1 cellular context compared by ENCODE assay signal in genomic region chr11:44861829-44862545, GRCh38.
A peak's percentile ranks its signal among the peaks of the same experiment; 100 is the strongest.
TF ChIP-seq lines count a peak whose summit lies in the region.

No MANE protein-coding gene starts in this region.

TF ChIP-seq in GM12878, 131 proteins besides CTCF, POLR2A, EP300 and RAD21 (continued from another document and continues in another):
- TF ChIP-seq NRF1 (conservative IDR thresholded peaks at IDR 0.05; ENCODE audit: low read depth, low read length) (no peak), LARP7 (IDR thresholded peaks at IDR 0.05) (no peak), SIN3A (IDR thresholded peaks at IDR 0.05; ENCODE audit: low read depth, low read length) (no peak), CBX3 (IDR thresholded peaks at IDR 0.05; ENCODE audit: borderline replicate concordance, low read depth) (no peak), POU2F2 (IDR thresholded peaks at IDR 0.05; ENCODE audit: borderline replicate concordance, low read depth, low read length) (peak; percentile 81; the same call in 2 of the 3 replicates), PML (IDR thresholded peaks at IDR 0.05; ENCODE audit: low read length) (0 out of 2 replicates have a peak, but pooled peaks have one; percentile 51), ZNF24 (IDR thresholded peaks at IDR 0.05) (peak; percentile 86), CHD4 (IDR thresholded peaks at IDR 0.05) (no peak), RAD51 (IDR thresholded peaks at IDR 0.05) (no peak), BCL3 (IDR thresholded peaks at IDR 0.05; ENCODE audit: borderline replicate concordance, insufficient read depth, low read depth, low read length, poor library complexity, severe bottlenecking) (peak; percentile 86), RELB (IDR thresholded peaks at IDR 0.05; ENCODE audit: low read depth) (peak; percentile 75; the same call in 1 of the 2 replicates), NBN (IDR thresholded peaks at IDR 0.05) (peak; percentile 93), BCL11A (IDR thresholded peaks at IDR 0.05; ENCODE audit: low read depth, low read length) (peak; percentile 92), TAF1 (IDR thresholded peaks at IDR 0.05; ENCODE audit: borderline replicate concordance, low read depth, low read length) (no peak), MXI1 (IDR thresholded peaks at IDR 0.05; ENCODE audit: low read depth, low read length) (no peak), CREB1 (IDR thresholded peaks at IDR 0.05; ENCODE audit: low read depth) (peak; percentile 68), MAX (IDR thresholded peaks at IDR 0.05; ENCODE audit: low read depth, low read length) (no peak), EGR1 (IDR thresholded peaks at IDR 0.05; ENCODE audit: borderline replicate concordance in 1 of 2, low read depth in 2 of 2, low read length in 2 of 2) (no peak), WRNIP1 (IDR thresholded peaks at IDR 0.05; ENCODE audit: borderline replicate concordance, low read depth, low read length) (no peak), IRF5 (IDR thresholded peaks at IDR 0.05; ENCODE audit: borderline replicate concordance) (0 out of 2 replicates have a peak, but pooled peaks have one; percentile 12), NFYA (IDR thresholded peaks at IDR 0.05; ENCODE audit: borderline replicate concordance, low read depth, low read length) (no peak), SREBF2 (IDR thresholded peaks at IDR 0.05; ENCODE audit: low read length) (no peak), ZBTB40 (IDR thresholded peaks at IDR 0.05; ENCODE audit: borderline replicate concordance) (no peak), ESRRA (IDR thresholded peaks at IDR 0.05; ENCODE audit: low read length) (no peak), ATF7 (IDR thresholded peaks at IDR 0.05; ENCODE audit: low read depth) (peak; percentile 84), SUPT20H (IDR thresholded peaks at IDR 0.05; ENCODE audit: borderline replicate concordance, control insufficient read depth, low read depth, low read length) (no peak), SKIL (IDR thresholded peaks at IDR 0.05; ENCODE audit: low read depth, poor library complexity, severe bottlenecking) (peak; percentile 99), NKRF (conservative IDR thresholded peaks at IDR 0.05) (no peak), MTA3 (IDR thresholded peaks at IDR 0.05; ENCODE audit: borderline replicate concordance, low read length) (peak; percentile 78; the same call in 1 of the 2 replicates), MEF2B (IDR thresholded peaks at IDR 0.05; ENCODE audit: partially characterized antibody, poor library complexity, severe bottlenecking) (peak; percentile 62), HDAC6 (IDR thresholded peaks at IDR 0.05; ENCODE audit: unreplicated experiment) (no peak), SMC3 (IDR thresholded peaks at IDR 0.05; ENCODE audit: borderline replicate concordance, low read length) (no peak), STAT3 (IDR thresholded peaks at IDR 0.05; ENCODE audit: low read depth, low read length) (no peak), CHD1 (IDR thresholded peaks at IDR 0.05; ENCODE audit: low read depth, low read length) (no peak), CREM (IDR thresholded peaks at IDR 0.05; ENCODE audit: low read depth) (peak; percentile 82), BHLHE40 (IDR thresholded peaks at IDR 0.05; ENCODE audit: borderline replicate concordance in 1 of 2, low read depth in 2 of 2, low read length in 1 of 2) (peak; percentile 86 to 91), ZZZ3 (IDR thresholded peaks at IDR 0.05; ENCODE audit: control insufficient read depth, insufficient read length, low read depth) (no peak), E2F8 (IDR thresholded peaks at IDR 0.05; ENCODE audit: low read depth, partially characterized antibody) (no peak), TCF3 (IDR thresholded peaks at IDR 0.05; ENCODE audit: borderline replicate concordance, insufficient read depth, low read depth, low read length) (peak; percentile 84), TARDBP (IDR thresholded peaks at IDR 0.05; ENCODE audit: borderline replicate concordance) (peak; percentile 49; the same call in 1 of the 2 replicates), RELA (IDR thresholded peaks at IDR 0.05; ENCODE audit: borderline replicate concordance, partially characterized antibody) (peak; percentile 18), RUNX3 (IDR thresholded peaks at IDR 0.05; ENCODE audit: low read length) (peak; percentile 100), PRDM15 (CRISPR knock-in tag; IDR thresholded peaks at IDR 0.05) (no peak), FOXM1 (IDR thresholded peaks at IDR 0.05; ENCODE audit: low read depth, low read length) (peak; percentile 83)
